In the genomic region with DNA sequence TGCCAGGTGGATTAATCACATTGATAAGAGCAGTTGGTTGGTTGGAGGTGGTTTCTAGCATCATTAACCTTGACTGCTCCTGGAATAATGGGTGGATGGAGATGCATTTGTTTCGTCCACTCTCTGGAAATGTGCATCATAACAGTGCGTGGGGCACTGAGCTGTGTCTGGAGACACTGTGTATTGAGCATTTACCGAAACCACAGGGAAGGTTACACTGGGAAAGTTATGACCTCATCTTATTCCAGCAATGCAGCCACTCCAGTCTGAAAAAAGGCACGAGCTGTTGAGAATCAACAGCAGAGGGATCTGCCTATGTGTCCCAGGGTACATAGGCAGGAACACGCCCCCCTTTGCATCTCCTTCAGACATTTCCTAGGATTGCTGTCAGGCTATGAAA, we compare ENCODE assay signal across 15 cellular contexts.
"Had no signal": no experiment of that assay in that cellular context is flagged by ENCODE, and none has a peak within 500 bp of the region (broad histone marks: within the 10 kb centered on the region; RNA-seq: fewer than 3 reads in every experiment).

No MANE protein-coding gene starts in this region.

- H3K4me1 ChIP-seq: body of pancreas, left ventricle myocardium inferior, psoas muscle, sigmoid colon, suprapubic skin had no signal

- H3K27me3 ChIP-seq: body of pancreas, sigmoid colon, suprapubic skin had no signal

- DNase-seq: activated B cell treated with CpG ODN at 0.5 μM for 24 hours; activated CD4-positive, alpha-beta T cell treated with anti-CD3 and anti-CD28 coated beads, Interleukin-2, amount 10 ng/mL, durations not matched to agents 24 days and 14 days; activated naive CD4-positive, alpha-beta T cell treated with anti-CD3 and anti-CD28 coated beads, Interleukin-2, amount 10 ng/mL, durations not matched to agents 7 days and 5 days; activated T-cell treated with anti-CD3 and anti-CD28 coated beads for 4 hours; body of pancreas; central memory CD4-positive, alpha-beta T cell; cortex of kidney; effector CD8-positive, alpha-beta T cell; left ventricle myocardium inferior; nephron progenitor cell; psoas muscle; sigmoid colon; stimulated activated CD4-positive, alpha-beta T cell treated with anti-CD3 and anti-CD28 coated beads, Interleukin-2, amount 100 ng/mL, for 48 hours; stimulated activated naive CD8-positive, alpha-beta T cell treated with anti-CD3 and anti-CD28 coated beads, Interleukin-15, Interleukin-2, amounts not matched to agents 100 U/mL and 50 U/mL, for 24 hours had no signal

- H3K27ac ChIP-seq: body of pancreas, left ventricle myocardium inferior, psoas muscle, sigmoid colon, suprapubic skin had no signal

- H3K9me3 ChIP-seq: body of pancreas, left ventricle myocardium inferior, psoas muscle, sigmoid colon, suprapubic skin had no signal

- H3K36me3 ChIP-seq: left ventricle myocardium inferior, sigmoid colon, suprapubic skin had no signal

- H3K4me3 ChIP-seq: body of pancreas, left ventricle myocardium inferior, psoas muscle, sigmoid colon, suprapubic skin had no signal
